ENCODE assay signal across 17 cellular contexts in the genomic region with DNA sequence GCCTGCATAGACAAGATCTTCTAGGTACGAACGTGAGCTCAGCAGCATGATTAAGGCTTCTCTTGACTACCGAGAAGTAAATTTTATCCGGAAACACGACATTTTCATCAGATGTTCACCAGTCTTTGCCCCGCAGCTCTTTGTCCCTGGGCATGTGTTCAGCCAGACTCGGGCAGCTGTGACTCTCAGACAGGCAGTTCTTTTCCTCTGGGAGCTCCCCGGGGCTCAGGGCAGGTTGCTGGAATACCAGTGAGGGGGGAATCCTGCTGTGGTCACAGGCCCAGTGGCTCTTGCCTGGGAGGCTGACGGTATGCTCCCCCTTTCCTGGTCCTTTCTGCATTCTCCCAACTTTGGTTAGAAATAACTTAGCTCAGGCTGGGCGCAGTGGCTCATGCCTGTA.
DNase-seq lines count a peak whose midpoint lies in the region; ATAC-seq, FAIRE-seq and TF ChIP-seq lines count a peak whose summit lies in the region.
"Had no signal": no experiment of that assay in that cellular context is flagged by ENCODE, and none has a peak within 500 bp of the region (broad histone marks: within the 10 kb centered on the region; RNA-seq: fewer than 3 reads in every experiment).

No MANE protein-coding gene starts in this region.

- H3K9me3 Mint-ChIP-seq in GM23338 (peaks cover 4% of the 10 kb centered on the region; the same call in 2 of the 3 replicates), WTC11 (peaks cover 7% of the 10 kb centered on the region; the same call in 1 of the 2 replicates)

- no peaks in the 10 kb centered on the region for H3K27me3 Mint-ChIP-seq in GM23338 (ENCODE audit: insufficient read depth, low read depth, poor library complexity)
- H3K27me3 Mint-ChIP-seq in WTC11 (ENCODE audit: low read depth) = no peaks in the 10 kb centered on the region

- H2BK5ac ChIP-seq in neuronal stem cell (ENCODE audit: low read length) = no peak overlapping the region

- TF ChIP-seq CTCF in GM23338 (conservative IDR thresholded peaks at IDR 0.05; ENCODE audit: low read depth in 2 of 2) (no peak), WTC11 (IDR thresholded peaks at IDR 0.05) (no peak), kidney (IDR thresholded peaks at IDR 0.05; ENCODE audit: borderline replicate concordance, extremely low read depth, insufficient read depth) (no peak)

- no peak overlapping the region for H3K27ac Mint-ChIP-seq in GM23338
- H3K27ac Mint-ChIP-seq in WTC11 = peak overlapping the region; percentile 78
- H3K27ac Mint-ChIP-seq: B cell had no signal

- peak overlapping the region; percentile 71 for H2BK15ac ChIP-seq in neuronal stem cell (ENCODE audit: low read length)

- H3F3A ChIP-seq in GM23338 (replicated peaks; ENCODE audit: low read depth) = no peaks in the 10 kb centered on the region

- no peak for FAIRE-seq in kidney (lab: Jason Lieb, UNC)
- FAIRE-seq: A204.1, D721Med had no signal

- peaks cover 38% of the 10 kb centered on the region for H3K4me1 Mint-ChIP-seq in GM23338
- peaks cover 61% of the 10 kb centered on the region for H3K4me1 Mint-ChIP-seq in WTC11
- H3K4me1 Mint-ChIP-seq: B cell had no signal

- H3K9me2 ChIP-seq in GM23338 (ENCODE audit: insufficient read depth) = 0 out of 2 replicates have a peak, but pooled peaks cover 8% of the 10 kb centered on the region

- H4K20me1 ChIP-seq in GM23338 (replicated peaks; ENCODE audit: insufficient read depth) = no peaks in the 10 kb centered on the region

- no peak overlapping the region for H3K14ac ChIP-seq in neuronal stem cell (ENCODE audit: low read length)

- no peak overlapping the region for H2BK120ac ChIP-seq in neuronal stem cell (ENCODE audit: low read depth, low read length)

- no peak overlapping the region for H3K18ac ChIP-seq in neuronal stem cell (ENCODE audit: low read length)

- DNase-seq in GM23338 (ENCODE audit: low spot score) = no peak
- peak; percentile 22 for DNase-seq in WTC11 (ENCODE audit: low spot score)
- DNase-seq in kidney = no peak
- DNase-seq in neuronal stem cell (ENCODE audit: low spot score) = no peak
- no peak for DNase-seq in NCI-H146 treated with DMSO at 0.1 percent for 48 hours (lab: John Stamatoyannopoulos, UW; ENCODE audit: unreplicated experiment)
- DNase-seq in NCI-H187 (lab: John Stamatoyannopoulos, UW) = no peak
- DNase-seq in DMS53 (lab: John Stamatoyannopoulos, UW) = no peak
- DNase-seq: CD4-positive, alpha-beta memory T cell; DMS153; DND-41; GDM1 had no signal

- H3K36me3 Mint-ChIP-seq in GM23338 (ENCODE audit: low read depth) (no peaks in the 10 kb centered on the region), WTC11 (peaks cover 3% of the 10 kb centered on the region; the same call in 1 of the 2 replicates)
- H3K36me3 Mint-ChIP-seq: CD4-positive, alpha-beta memory T cell had no signal

- H3K9me3 ChIP-seq in kidney (ENCODE audit: control insufficient read depth in 1 of 2, low read length in 2 of 2) (no peaks in the 10 kb centered on the region), neuronal stem cell (replicated peaks in 1 of 2; ENCODE audit: control insufficient read depth in 2 of 2, insufficient read depth in 1 of 2, low read depth in 1 of 2, low read length in 2 of 2) (no peaks in the 10 kb centered on the region)
- H3K9me3 ChIP-seq: HAP-1 had no signal

- H3K23ac ChIP-seq in neuronal stem cell (ENCODE audit: low read depth, low read length, poor library complexity) = no peak overlapping the region

- no peak overlapping the region for H2BK12ac ChIP-seq in neuronal stem cell (ENCODE audit: low read length)

- intact Hi-C loops in kidney (cut with DNase I) = no loop called here

- no peak overlapping the region for H4K91ac ChIP-seq in neuronal stem cell (ENCODE audit: low read depth, low read length, poor library complexity)

- ATAC-seq in GM23338 (peak; percentile 21), WTC11 (peak; percentile 14), GM18511 (IDR thresholded peaks at IDR 0.05; ENCODE audit: unreplicated experiment) (no peak)

- no peak overlapping the region for H3K4me3 Mint-ChIP-seq in GM23338
- no peak overlapping the region for H3K4me3 Mint-ChIP-seq in WTC11
- H3K4me3 Mint-ChIP-seq: B cell; CD4-positive, alpha-beta memory T cell had no signal

- H3K4me2 ChIP-seq in GM23338 (no peak overlapping the region), neuronal stem cell (ENCODE audit: insufficient read depth, low read length, poor library complexity, severe bottlenecking) (no peak overlapping the region)

- H3K4me1 ChIP-seq in GM23338 (ENCODE audit: insufficient read depth) (0 out of 2 replicates have a peak, but pooled peaks cover 15% of the 10 kb centered on the region), kidney (ENCODE audit: control insufficient read depth in 1 of 2, insufficient read depth in 1 of 2, low read depth in 1 of 2, low read length in 2 of 2) (peaks cover 6 to 12% of the 10 kb centered on the region in 2 donors), neuronal stem cell (ENCODE audit: control insufficient read depth in 2 of 2, insufficient read depth in 1 of 2, low read depth in 1 of 2, low read length in 2 of 2) (no peaks in the 10 kb centered on the region)
- H3K4me1 ChIP-seq: HAP-1 had no signal

- H3K36me3 ChIP-seq in GM23338 (ENCODE audit: insufficient read depth) = no peaks in the 10 kb centered on the region
- no peaks in the 10 kb centered on the region for H3K36me3 ChIP-seq in kidney (ENCODE audit: control insufficient read depth in 1 of 2, insufficient read depth in 2 of 2, low read length in 2 of 2)
- H3K36me3 ChIP-seq in neuronal stem cell (replicated peaks in 1 of 2; ENCODE audit: control insufficient read depth in 2 of 2, insufficient read depth in 2 of 2, low read length in 2 of 2) = no peaks in the 10 kb centered on the region
- H3K36me3 ChIP-seq: HAP-1 had no signal

- H3K79me1 ChIP-seq in neuronal stem cell (ENCODE audit: low read depth, low read length) = no peaks in the 10 kb centered on the region

- no peaks in the 10 kb centered on the region for H3K79me2 ChIP-seq in GM23338 (replicated peaks; ENCODE audit: insufficient read depth)

- H3K4ac ChIP-seq in neuronal stem cell (ENCODE audit: low read length) = no peak overlapping the region

- WGBS in neuronal stem cell (ENCODE audit: extremely low coverage in 2 of 2, insufficient read length in 2 of 2, insufficient replicate concordance in 1 of 2), 2 donors = no CpG with 5 or more reads among the region's 10 CpGs

- CTCF ChIA-PET in WTC11 (lab: Charles Lee) = interaction anchor here (0.9 to 7.2 kb wide), 5 partner anchors 22 to 289 kb away, joined by 5 to 80 read pairs (median 6); partner anchors contain the start of gene GNA14

- no peak overlapping the region for H2AK5ac ChIP-seq in neuronal stem cell (ENCODE audit: low read depth, low read length)

- H3K27me3 ChIP-seq in GM23338 (ENCODE audit: insufficient read depth) (no peaks in the 10 kb centered on the region), neuronal stem cell (ENCODE audit: control insufficient read depth in 3 of 3, insufficient read depth in 3 of 3, low read depth in 1 of 3, low read length in 3 of 3) (no peaks in the 10 kb centered on the region)

- POLR2A ChIA-PET in WTC11 (lab: Charles Lee) = no interaction called here

- H2AFZ ChIP-seq in GM23338 (no peak overlapping the region), neuronal stem cell (ENCODE audit: low read length) (no peak overlapping the region)

- no peak overlapping the region for H4K8ac ChIP-seq in neuronal stem cell (ENCODE audit: low read depth, low read length)

- no peak overlapping the region for H3K4me3 ChIP-seq in GM23338
- peak overlapping the region; percentile 3 to 59 for H3K4me3 ChIP-seq in kidney (ENCODE audit: low read length in 2 of 2)
- H3K4me3 ChIP-seq in neuronal stem cell (ENCODE audit: low read length in 2 of 2) = no peak overlapping the region
- H3K4me3 ChIP-seq: HAP-1 had no signal

- H3K27ac ChIP-seq in GM23338 (ENCODE audit: low read depth) = no peak overlapping the region
- peak overlapping the region in 1 of 2 donors; percentile 53 for H3K27ac ChIP-seq in kidney (ENCODE audit: low read depth in 2 of 2, low read length in 2 of 2)
- H3K27ac ChIP-seq in neuronal stem cell (replicated peaks; ENCODE audit: low read length) = no peak overlapping the region
- H3K27ac ChIP-seq: C4-2B had no signal

- H3K9ac ChIP-seq in kidney (ENCODE audit: low read length in 2 of 2) = no peak overlapping the region
- H3K9ac ChIP-seq in neuronal stem cell (ENCODE audit: low read depth, low read length, poor library complexity) = no peak overlapping the region

TF ChIP-seq in GM23338, 12 proteins besides CTCF, POLR2A, EP300 and RAD21 (continues in another document):
- no peak for TF ChIP-seq ETS1 (IDR thresholded peaks at IDR 0.05)
- no peak for TF ChIP-seq ZNF331 (CRISPR knock-in tag; IDR thresholded peaks at IDR 0.05; ENCODE audit: low read depth)

TF ChIP-seq in WTC11, 78 proteins besides CTCF, POLR2A, EP300 and RAD21 (continues in another document):
- no peak for TF ChIP-seq ZNF423 (CRISPR knock-in tag; IDR thresholded peaks at IDR 0.05)
- TF ChIP-seq, protein P1, sequence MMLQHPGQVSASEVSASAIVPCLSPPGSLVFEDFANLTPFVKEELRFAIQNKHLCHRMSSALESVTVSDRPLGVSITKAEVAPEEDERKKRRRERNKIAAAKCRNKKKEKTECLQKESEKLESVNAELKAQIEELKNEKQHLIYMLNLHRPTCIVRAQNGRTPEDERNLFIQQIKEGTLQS (CRISPR knock-in tag; conservative IDR thresholded peaks at IDR 0.05) = no peak
- TF ChIP-seq AR (CRISPR knock-in tag; IDR thresholded peaks at IDR 0.05) = no peak

Comparison
In these comparisons a context has a peak if more than half of its experiments do, and no peak if none do; other contexts are left out.
1. H3K4me3 ChIP-seq: peak in kidney (2 of 2); none in GM23338 (single experiment) and neuronal stem cell (0 of 2).